21 cellular contexts compared by ENCODE assay signal in genomic region chr17:20774472-20775135, GRCh38.
"Had no signal": no experiment of that assay in that cellular context is flagged by ENCODE, and none has a peak within 500 bp of the region (broad histone marks: within the 10 kb centered on the region; RNA-seq: fewer than 3 reads in every experiment).

No MANE protein-coding gene starts in this region.

- DNase-seq: activated CD4-positive, alpha-beta T cell treated with anti-CD3 and anti-CD28 coated beads, Interleukin-2, amount 10 ng/mL, durations not matched to agents 7 days and 5 days; activated CD8-positive, alpha-beta T cell treated with anti-CD3 and anti-CD28 coated beads, Interleukin-2, amount 10 ng/mL, durations not matched to agents 7 days and 5 days; activated effector memory CD4-positive, alpha-beta T cell treated with Interleukin-2 at 50 U/mL for 16 hours; activated T-cell treated with anti-CD3 and anti-CD28 coated beads, Interleukin-2, amount 50 U/mL, for 4 hours; adrenal gland; cerebellar nuclear complex; effector CD8-positive, alpha-beta T cell; esophagus squamous epithelium; left cardiac atrium; lower lobe of right lung; retina; stimulated activated CD4-positive, alpha-beta T cell treated with anti-CD3 and anti-CD28 coated beads, Interleukin-12 subunit alpha, Interleukin-12 subunit beta, amount 100 ng/mL, for 4 hours; stimulated activated CD4-positive, alpha-beta T cell treated with anti-CD3 and anti-CD28 coated beads, Interleukin-1b, Interleukin-23, amount 100 ng/mL, for 48 hours; stimulated activated CD8-positive, alpha-beta memory T cell treated with anti-CD3 and anti-CD28 coated beads, Interleukin-4, amount 100 ng/mL, for 48 hours; stimulated activated naive CD4-positive, alpha-beta T cell; tibial artery had no signal

- H3K4me3 ChIP-seq: adrenal gland, esophagus squamous epithelium, lower lobe of right lung, tibial artery had no signal

- H3K27ac ChIP-seq: adrenal gland, esophagus squamous epithelium, lower lobe of right lung, tibial artery had no signal

- H3K36me3 ChIP-seq: adrenal gland, esophagus squamous epithelium, lower lobe of right lung, tibial artery had no signal

- H3K4me1 ChIP-seq: adrenal gland, esophagus squamous epithelium, lower lobe of right lung, tibial artery had no signal

- ATAC-seq: activated CD4-positive, CD25-positive, alpha-beta regulatory T cell treated with anti-CD3 and anti-CD28 coated beads, Interleukin-2, amount 50 U/mL, for 24 hours; activated CD8-positive, alpha-beta T cell treated with anti-CD3 and anti-CD28 coated beads, Interleukin-2, amount 10 ng/mL, durations not matched to agents 7 days and 5 days; activated T-cell treated with anti-CD3 and anti-CD28 coated beads, Interleukin-2, amount 50 U/mL, for 4 hours; left cardiac atrium; lower lobe of right lung; natural killer cell treated with Interleukin-12 subunit alpha and Interleukin-12 subunit beta and Interleukin-15 and Interleukin-18, amount 100 ng/mL, for 72 hours had no signal

- H3K27me3 ChIP-seq: adrenal gland, esophagus squamous epithelium, tibial artery had no signal

- H3K9me3 ChIP-seq: adrenal gland, esophagus squamous epithelium, lower lobe of right lung, tibial artery had no signal

- FAIRE-seq: bronchial epithelial cell, islet of Langerhans, urothelium cell line had no signal
